ENCODE assay signal across 1 cellular context in genomic region chr4:47930971-47931804, GRCh38.
TF ChIP-seq lines count a peak whose summit lies in the region.

No MANE protein-coding gene starts in this region.

TF ChIP-seq in liver, 16 proteins besides CTCF, POLR2A, EP300 and RAD21 (continued from another document):
- TF ChIP-seq MAX (IDR thresholded peaks at IDR 0.05): no peak
